15 cellular contexts compared by ENCODE assay signal in the genomic region with DNA sequence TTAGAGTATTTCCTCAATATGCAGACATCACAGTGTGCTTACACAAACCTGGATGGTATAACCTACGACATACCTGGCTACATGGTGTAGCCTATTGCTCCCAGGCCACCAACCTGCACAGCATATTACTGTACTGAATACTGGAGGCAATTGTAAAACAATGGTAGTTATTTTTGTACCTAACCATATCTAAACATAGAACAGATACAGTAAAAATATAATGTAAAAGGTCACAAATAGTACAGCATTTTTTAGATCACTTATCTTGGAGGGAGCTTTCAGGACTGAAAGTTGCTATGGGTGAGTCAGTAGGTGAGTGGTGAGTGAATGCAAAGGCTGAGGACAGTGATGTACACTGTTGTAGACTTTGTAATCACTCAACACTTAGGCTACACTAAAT.
A peak's percentile ranks its signal among the peaks of the same experiment; 100 is the strongest.
DNase-seq lines count a peak whose midpoint lies in the region; ATAC-seq, FAIRE-seq and TF ChIP-seq lines count a peak whose summit lies in the region.
"Had no signal": no experiment of that assay in that cellular context is flagged by ENCODE, and none has a peak within 500 bp of the region (broad histone marks: within the 10 kb centered on the region; RNA-seq: fewer than 3 reads in every experiment).

No MANE protein-coding gene starts in this region.

- DNase-seq in fibroblast of mammary gland (ENCODE audit: low read depth) (peak; percentile 4), NOMO-1 treated with DMSO at 0.1 percent for 48 hours (lab: John Stamatoyannopoulos, UW; ENCODE audit: unreplicated experiment) (no peak), GM19239 (ENCODE audit: insufficient read length, low spot score) (no peak), putamen (ENCODE audit: low spot score) (no peak)
- DNase-seq in activated T-cell treated with anti-CD3 and anti-CD28 coated beads, Interleukin-2, amount 50 U/mL, for 48 hours = no peak
- DNase-seq: activated B cell treated with CpG ODN at 0.5 μM for 24 hours; activated T-cell treated with anti-CD3 and anti-CD28 coated beads, Interleukin-2, amount 50 U/mL, for 72 hours; anterior cingulate cortex; dermis blood vessel endothelial cell; HCEC 1CT; SW 1271 had no signal

- no peak for TF ChIP-seq CTCF in fibroblast of mammary gland (conservative IDR thresholded peaks at IDR 0.05; ENCODE audit: control insufficient read depth, insufficient read depth, low read depth, low read length)

- no peak for FAIRE-seq in GM19239 (lab: Jason Lieb, UNC)
- FAIRE-seq: GM18507 had no signal

- ATAC-seq in GM19043 (IDR thresholded peaks at IDR 0.05; ENCODE audit: low read depth, unreplicated experiment) = peak; percentile 67
- ATAC-seq in HG02610 (IDR thresholded peaks at IDR 0.05; ENCODE audit: unreplicated experiment) = peak; percentile 88
- peak; percentile 68 for ATAC-seq in HG03342 (IDR thresholded peaks at IDR 0.05; ENCODE audit: unreplicated experiment)
- ATAC-seq: activated T-cell treated with anti-CD3 and anti-CD28 coated beads, Interleukin-2, amount 50 U/mL, for 72 hours had no signal

- no peak overlapping the region for H3K4me3 ChIP-seq in fibroblast of mammary gland (ENCODE audit: control insufficient read depth, low read depth, low read length)
